ENCODE assay signal across 17 cellular contexts in genomic region chr5:54018438-54018837, GRCh38.
"Had no signal": no experiment of that assay in that cellular context is flagged by ENCODE, and none has a peak within 500 bp of the region (broad histone marks: within the 10 kb centered on the region; RNA-seq: fewer than 3 reads in every experiment).

No MANE protein-coding gene starts in this region.

- H3K27me3 Mint-ChIP-seq: activated CD4-positive, alpha-beta memory T cell treated with anti-CD3 and anti-CD28 coated beads for 36 hours; activated naive CD8-positive, alpha-beta T cell treated with anti-CD3 and anti-CD28 coated beads, Interleukin-2, amount 10 ng/mL, durations not matched to agents 7 days and 5 days; naive thymus-derived CD4-positive, alpha-beta T cell; stimulated activated naive B cell treated with anti-CD40 and anti-IgM and Interleukin-4, amounts not matched to agents 10 μg/mL and 1 μg/mL and 100 μg/mL, for 72 hours; type B pancreatic cell had no signal

- DNase-seq: activated CD4-positive, alpha-beta memory T cell treated with anti-CD3 and anti-CD28 coated beads for 36 hours; activated CD4-positive, alpha-beta T cell treated with anti-CD3 and anti-CD28 coated beads for 1 hour; activated CD8-positive, alpha-beta memory T cell treated with anti-CD3 and anti-CD28 coated beads, Interleukin-2, amount 50 U/mL, for 4 hours; activated naive CD8-positive, alpha-beta T cell treated with anti-CD3 and anti-CD28 coated beads, Interleukin-2, amount 10 ng/mL, durations not matched to agents 7 days and 5 days; aorta; dermis blood vessel endothelial cell; foreskin fibroblast; heart left ventricle; immature natural killer cell; left colon; naive thymus-derived CD4-positive, alpha-beta T cell; occipital lobe; right lobe of liver; spleen; stimulated activated CD4-positive, alpha-beta T cell treated with anti-CD3 and anti-CD28 coated beads, Interleukin-1b, Interleukin-23, amount 100 ng/mL, for 48 hours; stimulated activated naive B cell treated with anti-CD40 and anti-IgM and Interleukin-4, amounts not matched to agents 10 μg/mL and 1 μg/mL and 100 μg/mL, for 72 hours had no signal

- H3K4me3 Mint-ChIP-seq: activated CD4-positive, alpha-beta memory T cell treated with anti-CD3 and anti-CD28 coated beads for 36 hours; activated naive CD8-positive, alpha-beta T cell treated with anti-CD3 and anti-CD28 coated beads, Interleukin-2, amount 10 ng/mL, durations not matched to agents 7 days and 5 days; immature natural killer cell; naive thymus-derived CD4-positive, alpha-beta T cell; stimulated activated naive B cell treated with anti-CD40 and anti-IgM and Interleukin-4, amounts not matched to agents 10 μg/mL and 1 μg/mL and 100 μg/mL, for 72 hours; type B pancreatic cell had no signal

- H3K27ac Mint-ChIP-seq: activated CD4-positive, alpha-beta memory T cell treated with anti-CD3 and anti-CD28 coated beads for 36 hours; activated naive CD8-positive, alpha-beta T cell treated with anti-CD3 and anti-CD28 coated beads, Interleukin-2, amount 10 ng/mL, durations not matched to agents 7 days and 5 days; immature natural killer cell; naive thymus-derived CD4-positive, alpha-beta T cell; stimulated activated naive B cell treated with anti-CD40 and anti-IgM and Interleukin-4, amounts not matched to agents 10 μg/mL and 1 μg/mL and 100 μg/mL, for 72 hours had no signal
